Comparison of ENCODE assay signal across 19 cellular contexts in genomic region chr3:18396428-18396827, GRCh38. TPM values are rescaled to one million over a fixed set of nuclear protein-coding genes. Genes with fewer than 3 reads are reported as not detected.
DNase-seq lines count a peak whose midpoint lies in the region; ATAC-seq and TF ChIP-seq lines count a peak whose summit lies in the region.
"Had no signal": no experiment of that assay in that cellular context is flagged by ENCODE, and none has a peak within 500 bp of the region (broad histone marks: within the 10 kb centered on the region; RNA-seq: fewer than 3 reads in every experiment).

No MANE protein-coding gene starts in this region.

- no peak for ATAC-seq in activated naive CD4-positive, alpha-beta T cell treated with anti-CD3 and anti-CD28 coated beads, Interleukin-2, amount 50 U/mL, for 72 hours
- no peak for ATAC-seq in natural killer cell

- intact Hi-C loops in natural killer cell (cut with micrococcal nuclease) (loop anchor here (10.0 kb wide), 1 partner anchor 182 kb away; no protein-coding TSS in a partner anchor), thyroid gland (cut with DNase I) (no loop called here)

- DNase-seq in T-helper 1 cell (no peak), natural killer cell (no peak), LoVo (ENCODE audit: low spot score) (no peak), thyroid gland (no peak)
- no peak for DNase-seq in activated naive CD4-positive, alpha-beta T cell treated with anti-CD3 and anti-CD28 coated beads, Interleukin-2, amount 50 U/mL, for 72 hours (ENCODE audit: low spot score in 2 of 2)
- DNase-seq: ACHN, Kasumi-1, MG63, NCI-H1417 treated with DMSO at 0.1 percent for 48 hours, NCI-H187, NCI-H446 treated with DMSO at 0.1 percent for 48 hours, NCI-H526 treated with DMSO at 0.1 percent for 48 hours, OCI-M1 had no signal

- H3K36me3 Mint-ChIP-seq in T-helper 1 cell treated with Interleukin-12 subunit alpha and Interleukin-12 subunit beta and Interleukin-4 antibody, amounts not matched to agents 30 μg/mL and 1 μg/mL, for 36 hours (ENCODE audit: low read depth) = peaks cover 80% of the 10 kb centered on the region
- H3K36me3 Mint-ChIP-seq in activated naive CD4-positive, alpha-beta T cell treated with anti-CD3 and anti-CD28 coated beads, Interleukin-2, amount 50 U/mL, for 24 hours = peaks cover 49% of the 10 kb centered on the region
- peaks cover 42 to 91% of the 10 kb centered on the region in 2 donors for H3K36me3 Mint-ChIP-seq in activated naive CD4-positive, alpha-beta T cell treated with anti-CD3 and anti-CD28 coated beads, Interleukin-2, amount 50 U/mL, for 72 hours
- H3K36me3 Mint-ChIP-seq in activated naive CD8-positive, alpha-beta T cell = peaks cover 58% of the 10 kb centered on the region
- H3K36me3 Mint-ChIP-seq in natural killer cell = peaks cover 26% of the 10 kb centered on the region

- 0 to 100% methylated on average over 1 of the region's 1 CpG for WGBS in thyroid gland, 2 donors

- H3K9me3 ChIP-seq in thyroid gland = no peaks in the 10 kb centered on the region
- H3K9me3 ChIP-seq: BLaER1 treated with 17β-estradiol and CSF1 and Interleukin-3, amounts not matched to agents 10 nM and 100 nM; MG63; SJSA1 had no signal

- no peak overlapping the region for H3K4me3 Mint-ChIP-seq in T-helper 1 cell treated with Interleukin-12 subunit alpha and Interleukin-12 subunit beta and Interleukin-4 antibody, amounts not matched to agents 30 μg/mL and 1 μg/mL, for 36 hours
- no peak overlapping the region for H3K4me3 Mint-ChIP-seq in activated naive CD4-positive, alpha-beta T cell treated with anti-CD3 and anti-CD28 coated beads, Interleukin-2, amount 50 U/mL, for 24 hours
- H3K4me3 Mint-ChIP-seq in activated naive CD8-positive, alpha-beta T cell = no peak overlapping the region
- H3K4me3 Mint-ChIP-seq in natural killer cell = no peak overlapping the region

- peaks cover under 1 to 7% of the 10 kb centered on the region in 2 donors for H3K4me1 ChIP-seq in thyroid gland
- H3K4me1 ChIP-seq: SJSA1 had no signal

- H3K27me3 Mint-ChIP-seq in T-helper 1 cell treated with Interleukin-12 subunit alpha and Interleukin-12 subunit beta and Interleukin-4 antibody, amounts not matched to agents 30 μg/mL and 1 μg/mL, for 36 hours (ENCODE audit: low read depth) = no peaks in the 10 kb centered on the region
- no peaks in the 10 kb centered on the region for H3K27me3 Mint-ChIP-seq in activated naive CD4-positive, alpha-beta T cell treated with anti-CD3 and anti-CD28 coated beads, Interleukin-2, amount 50 U/mL, for 24 hours
- H3K27me3 Mint-ChIP-seq in activated naive CD8-positive, alpha-beta T cell = no peaks in the 10 kb centered on the region
- no peaks in the 10 kb centered on the region for H3K27me3 Mint-ChIP-seq in natural killer cell (ENCODE audit: low read depth in 2 of 2)

- no peaks in the 10 kb centered on the region for H3K27me3 ChIP-seq in thyroid gland
- H3K27me3 ChIP-seq: BLaER1 treated with 17β-estradiol and CSF1 and Interleukin-3, amounts not matched to agents 10 nM and 100 nM; MG63; SJSA1 had no signal

- no peaks in the 10 kb centered on the region for H3K9me3 Mint-ChIP-seq in T-helper 1 cell treated with Interleukin-12 subunit alpha and Interleukin-12 subunit beta and Interleukin-4 antibody, amounts not matched to agents 30 μg/mL and 1 μg/mL, for 36 hours
- peaks cover 4% of the 10 kb centered on the region for H3K9me3 Mint-ChIP-seq in activated naive CD4-positive, alpha-beta T cell treated with anti-CD3 and anti-CD28 coated beads, Interleukin-2, amount 50 U/mL, for 24 hours
- peaks cover 0 to 4% of the 10 kb centered on the region in 2 donors for H3K9me3 Mint-ChIP-seq in activated naive CD4-positive, alpha-beta T cell treated with anti-CD3 and anti-CD28 coated beads, Interleukin-2, amount 50 U/mL, for 72 hours
- H3K9me3 Mint-ChIP-seq in activated naive CD8-positive, alpha-beta T cell (ENCODE audit: low read depth) = no peaks in the 10 kb centered on the region
- no peaks in the 10 kb centered on the region for H3K9me3 Mint-ChIP-seq in natural killer cell

- peaks cover 78% of the 10 kb centered on the region for H3K4me1 Mint-ChIP-seq in T-helper 1 cell treated with Interleukin-12 subunit alpha and Interleukin-12 subunit beta and Interleukin-4 antibody, amounts not matched to agents 30 μg/mL and 1 μg/mL, for 36 hours (ENCODE audit: low read depth)
- peaks cover 96% of the 10 kb centered on the region for H3K4me1 Mint-ChIP-seq in activated naive CD4-positive, alpha-beta T cell treated with anti-CD3 and anti-CD28 coated beads, Interleukin-2, amount 50 U/mL, for 24 hours
- peaks cover 94% of the 10 kb centered on the region for H3K4me1 Mint-ChIP-seq in activated naive CD8-positive, alpha-beta T cell (ENCODE audit: low read depth)
- H3K4me1 Mint-ChIP-seq in natural killer cell = peaks cover 48 to 52% of the 10 kb centered on the region in 2 donors

- H3K4me3 ChIP-seq in thyroid gland (replicated peaks in 1 of 3) = no peak overlapping the region
- H3K4me3 ChIP-seq: BLaER1 treated with 17β-estradiol and CSF1 and Interleukin-3, amounts not matched to agents 10 nM and 100 nM; MG63; SJSA1 had no signal

- no peak for TF ChIP-seq POLR2A in thyroid gland (IDR thresholded peaks at IDR 0.05)

- no peak for TF ChIP-seq CTCF in natural killer cell (IDR thresholded peaks at IDR 0.05)
- TF ChIP-seq CTCF in thyroid gland (IDR thresholded peaks at IDR 0.05) = no peak

- no peak overlapping the region for H3K27ac ChIP-seq in thyroid gland
- H3K27ac ChIP-seq: 22Rv1; BLaER1 treated with 17β-estradiol and CSF1 and Interleukin-3, amounts not matched to agents 10 nM and 100 nM; SJSA1 had no signal

- H3K36me3 ChIP-seq in thyroid gland = peaks cover 8 to 11% of the 10 kb centered on the region in 2 donors
- H3K36me3 ChIP-seq: MG63, SJSA1 had no signal

- H3K27ac Mint-ChIP-seq in T-helper 1 cell treated with Interleukin-12 subunit alpha and Interleukin-12 subunit beta and Interleukin-4 antibody, amounts not matched to agents 30 μg/mL and 1 μg/mL, for 36 hours = peak overlapping the region; percentile 65
- H3K27ac Mint-ChIP-seq in activated naive CD4-positive, alpha-beta T cell treated with anti-CD3 and anti-CD28 coated beads, Interleukin-2, amount 50 U/mL, for 24 hours = peak overlapping the region; percentile 88
- peak overlapping the region in 1 of 2 donors; percentile 66 for H3K27ac Mint-ChIP-seq in activated naive CD4-positive, alpha-beta T cell treated with anti-CD3 and anti-CD28 coated beads, Interleukin-2, amount 50 U/mL, for 72 hours
- H3K27ac Mint-ChIP-seq in activated naive CD8-positive, alpha-beta T cell = peak overlapping the region; percentile 92
- H3K27ac Mint-ChIP-seq in natural killer cell = peak overlapping the region; percentile 51 to 55

RNA-seq across cellular contexts. Expression of gene SATB1, which starts 28.7 kb away (rescaled TPM):
- total RNA-seq in activated naive CD4-positive, alpha-beta T cell treated with anti-CD3 and anti-CD28 coated beads, Interleukin-2, amount 50 U/mL, for 72 hours = 100 to 1,000 TPM; 279 to 444 TPM
- total RNA-seq in natural killer cell (100 to 1,000 TPM; 137 to 162 (median 151) TPM), thyroid gland (100 to 1,000 TPM in 1 of 4 donors, 10 to 100 TPM in 3; 45.4 to 115 (median 64.4) TPM)
